12 cellular contexts compared by ENCODE assay signal in the genomic region with DNA sequence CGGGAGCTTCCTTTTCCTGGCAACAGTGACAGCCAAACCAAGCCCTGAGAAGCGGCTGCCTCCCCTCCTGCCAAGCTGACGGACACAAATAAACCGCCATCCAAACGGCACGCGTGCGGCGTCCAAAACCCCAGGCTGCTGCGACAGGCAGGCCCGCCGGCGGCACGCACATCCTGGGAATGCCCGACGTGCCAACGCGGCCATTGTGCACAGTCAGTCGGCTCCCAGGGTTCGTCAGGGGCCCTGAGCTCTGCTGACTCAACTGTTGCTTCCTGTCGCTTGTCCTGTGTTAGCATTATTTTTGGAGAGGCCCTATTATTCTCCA. TPM values are rescaled to one million over a fixed set of nuclear protein-coding genes. Genes with fewer than 3 reads are reported as not detected.
DNase-seq lines count a peak whose midpoint lies in the region; ATAC-seq and TF ChIP-seq lines count a peak whose summit lies in the region.
"Had no signal": no experiment of that assay in that cellular context is flagged by ENCODE, and none has a peak within 500 bp of the region (broad histone marks: within the 10 kb centered on the region; RNA-seq: fewer than 3 reads in every experiment).

No MANE protein-coding gene starts in this region.

- H3K9me3 ChIP-seq in HUES64 (ENCODE audit: insufficient read depth, low read depth, low read length) (no peaks in the 10 kb centered on the region), mammary epithelial cell (replicated peaks; ENCODE audit: insufficient read depth, low read length) (no peaks in the 10 kb centered on the region), right atrium auricular region (no peaks in the 10 kb centered on the region), gastrocnemius medialis (no peaks in the 10 kb centered on the region)
- H3K9me3 ChIP-seq: BLaER1 treated with 17β-estradiol and CSF1 and Interleukin-3, amounts not matched to agents 10 nM and 100 nM had no signal

- peak overlapping the region; percentile 83 for H3K4me2 ChIP-seq in mammary epithelial cell (ENCODE audit: insufficient read depth, low read depth, low read length)

- no TSS peak for BruUV-seq in mammary epithelial cell (replicated peaks; lab: Mats Ljungman, UMichigan)

- H4K20me1 ChIP-seq in mammary epithelial cell (ENCODE audit: insufficient read depth, low read length) = no peaks in the 10 kb centered on the region

- H3K27me3 ChIP-seq in HUES64 (ENCODE audit: insufficient read depth, low read length) (no peaks in the 10 kb centered on the region), mammary epithelial cell (ENCODE audit: insufficient read depth, low read length) (no peaks in the 10 kb centered on the region), right atrium auricular region (no peaks in the 10 kb centered on the region), gastrocnemius medialis (no peaks in the 10 kb centered on the region)

- dilution Hi-C loops in mammary epithelial cell (cut with HindIII; ENCODE audit: low sequenced_read_pairs) = no loop called here

- H3K27ac ChIP-seq in HUES64 (ENCODE audit: low read depth, low read length) (peak overlapping the region; percentile 19; the same call in 1 of the 2 replicates), mammary epithelial cell (ENCODE audit: insufficient read depth, low read depth, low read length) (peak overlapping the region; percentile 87), right atrium auricular region (peak overlapping the region; percentile 58 to 76), gastrocnemius medialis (peak overlapping the region; percentile 57 to 76 (median 62))
- H3K27ac ChIP-seq: BLaER1 treated with 17β-estradiol and CSF1 and Interleukin-3, amounts not matched to agents 10 nM and 100 nM had no signal

- peak; percentile 73 for DNase-seq in mammary epithelial cell
- peak; percentile 73 for DNase-seq in right atrium auricular region (ENCODE audit: low spot score)
- no peak for DNase-seq in gastrocnemius medialis
- no peak for DNase-seq in kidney glomerular epithelial cell (lab: John Stamatoyannopoulos, UW)
- no peak for DNase-seq in activated CD4-positive, alpha-beta T cell treated with anti-CD3 and anti-CD28 coated beads for 36 hours
- DNase-seq: activated CD4-positive, alpha-beta T cell treated with anti-CD3 and anti-CD28 coated beads, Interleukin-2, amount 50 U/mL, for 1 hour; activated naive CD8-positive, alpha-beta T cell treated with anti-CD3 and anti-CD28 coated beads, Interleukin-2, amount 50 U/mL, for 24 hours; naive thymus-derived CD8-positive, alpha-beta T cell had no signal

- POLR2A ChIA-PET in activated CD4-positive, alpha-beta T cell treated with anti-CD3 and anti-CD28 coated beads for 36 hours (lab: Charles Lee) = no interaction called here

- no peak overlapping the region for H3K4me3 Mint-ChIP-seq in activated CD4-positive, alpha-beta T cell treated with anti-CD3 and anti-CD28 coated beads for 36 hours
- H3K4me3 Mint-ChIP-seq: activated naive CD8-positive, alpha-beta T cell treated with anti-CD3 and anti-CD28 coated beads, Interleukin-2, amount 50 U/mL, for 24 hours; naive thymus-derived CD8-positive, alpha-beta T cell had no signal

- H3K79me2 ChIP-seq in mammary epithelial cell (ENCODE audit: insufficient read depth, low read length) = peaks cover 100% of the 10 kb centered on the region

- in situ Hi-C loops in mammary epithelial cell (cut with MboI; ENCODE audit: low sequenced_read_pairs in 2 of 2) = loop anchor here in 1 of 2 donors (25.0 kb wide), 2 partner anchors 545 to 870 kb away; no protein-coding TSS in a partner anchor
- in situ Hi-C loops in gastrocnemius medialis (cut with MboI; ENCODE audit: low sequenced_read_pairs in 4 of 4) = loop anchor here in 1 of 4 donors (25.0 kb wide), 1 partner anchor 1245 kb away; a partner anchor contains a TSS

- no peak overlapping the region for H2AFZ ChIP-seq in mammary epithelial cell (ENCODE audit: low read depth, low read length)

- no peaks in the 10 kb centered on the region for H3K36me3 Mint-ChIP-seq in activated CD4-positive, alpha-beta T cell treated with anti-CD3 and anti-CD28 coated beads for 36 hours (ENCODE audit: low read depth)
- H3K36me3 Mint-ChIP-seq: naive thymus-derived CD8-positive, alpha-beta T cell had no signal

- H3K27me3 Mint-ChIP-seq in activated CD4-positive, alpha-beta T cell treated with anti-CD3 and anti-CD28 coated beads for 36 hours = peaks cover 40% of the 10 kb centered on the region

- ATAC-seq in gastrocnemius medialis (no peak), GM21423 (IDR thresholded peaks at IDR 0.05; ENCODE audit: unreplicated experiment) (no peak), HG03469 (IDR thresholded peaks at IDR 0.05; ENCODE audit: unreplicated experiment) (no peak)
- no peak for ATAC-seq in activated CD4-positive, alpha-beta T cell treated with anti-CD3 and anti-CD28 coated beads for 36 hours
- ATAC-seq: activated naive CD8-positive, alpha-beta T cell treated with anti-CD3 and anti-CD28 coated beads, Interleukin-2, amount 50 U/mL, for 24 hours; naive thymus-derived CD8-positive, alpha-beta T cell had no signal

- no peak for TF ChIP-seq CTCF in mammary epithelial cell (conservative IDR thresholded peaks at IDR 0.05 in 1 of 2, IDR thresholded peaks at IDR 0.05 in 1 of 2; ENCODE audit: extremely low read depth in 1 of 2, insufficient read depth in 1 of 2, low read depth in 1 of 2, low read length in 2 of 2)
- TF ChIP-seq CTCF in right atrium auricular region (IDR thresholded peaks at IDR 0.05) = no peak
- no peak for TF ChIP-seq CTCF in gastrocnemius medialis (IDR thresholded peaks at IDR 0.05 in 4 of 5, conservative IDR thresholded peaks at IDR 0.05 in 1 of 5)

- H3K27ac Mint-ChIP-seq in activated CD4-positive, alpha-beta T cell treated with anti-CD3 and anti-CD28 coated beads for 36 hours = no peak overlapping the region
- H3K27ac Mint-ChIP-seq: activated naive CD8-positive, alpha-beta T cell treated with anti-CD3 and anti-CD28 coated beads, Interleukin-2, amount 50 U/mL, for 24 hours; naive thymus-derived CD8-positive, alpha-beta T cell had no signal

- H3K36me3 ChIP-seq in HUES64 (ENCODE audit: insufficient read depth, low read length) (peaks cover 54% of the 10 kb centered on the region), mammary epithelial cell (ENCODE audit: insufficient read depth, low read length) (peaks cover 46% of the 10 kb centered on the region), right atrium auricular region (peaks cover 33% of the 10 kb centered on the region), gastrocnemius medialis (peaks cover 0 to 5% of the 10 kb centered on the region in 2 donors)

- H3K9me3 Mint-ChIP-seq in activated CD4-positive, alpha-beta T cell treated with anti-CD3 and anti-CD28 coated beads for 36 hours (ENCODE audit: low read depth) = no peaks in the 10 kb centered on the region
- H3K9me3 Mint-ChIP-seq: activated naive CD8-positive, alpha-beta T cell treated with anti-CD3 and anti-CD28 coated beads, Interleukin-2, amount 50 U/mL, for 24 hours; naive thymus-derived CD8-positive, alpha-beta T cell had no signal

- peaks cover 8% of the 10 kb centered on the region for H3K4me1 Mint-ChIP-seq in activated CD4-positive, alpha-beta T cell treated with anti-CD3 and anti-CD28 coated beads for 36 hours

- H3K4me1 ChIP-seq in HUES64 (ENCODE audit: insufficient read depth, low read length) (peaks cover 86% of the 10 kb centered on the region), mammary epithelial cell (ENCODE audit: insufficient read depth, low read length) (peaks cover 68% of the 10 kb centered on the region), right atrium auricular region (peaks cover 0 to 91% of the 10 kb centered on the region in 2 donors), gastrocnemius medialis (peaks cover 34 to 65% of the 10 kb centered on the region in 2 donors)

- WGBS in HUES64 = 95% methylated on average over 21 of the region's 21 CpGs
- WGBS in mammary epithelial cell (ENCODE audit: low coverage, missing lambda C conversion rate) = under 1% methylated on average over 21 of the region's 21 CpGs

- CTCF ChIA-PET in mammary epithelial cell (lab: Charles Lee; ENCODE audit: low non-redundant PET) = no interaction called here
- CTCF ChIA-PET in activated CD4-positive, alpha-beta T cell treated with anti-CD3 and anti-CD28 coated beads for 36 hours (lab: Charles Lee) = no interaction called here

- intact Hi-C loops in mammary epithelial cell (cut with micrococcal nuclease) = loop anchor here (1.0 kb wide), 1 partner anchor 114 kb away; no protein-coding TSS in a partner anchor
- intact Hi-C loops in gastrocnemius medialis (cut with DNase I; ENCODE audit: low total_unique reads) = no loop called here
- intact Hi-C loops in activated CD4-positive, alpha-beta T cell treated with anti-CD3 and anti-CD28 coated beads for 36 hours (cut with DNase I, micrococcal nuclease) = no loop called here

- H3K4me3 ChIP-seq in HUES64 (ENCODE audit: low read length) = no peak overlapping the region
- H3K4me3 ChIP-seq in mammary epithelial cell (replicated peaks in 1 of 3; ENCODE audit: insufficient read depth in 1 of 3, low read depth in 2 of 3, low read length in 3 of 3) = peak overlapping the region in 2 of 3 experiments; percentile 12 to 18
- H3K4me3 ChIP-seq in right atrium auricular region = peak overlapping the region in 1 of 2 donors; percentile 33
- H3K4me3 ChIP-seq in gastrocnemius medialis = peak overlapping the region; percentile 12 to 51 (median 24)
- H3K4me3 ChIP-seq: BLaER1 treated with 17β-estradiol and CSF1 and Interleukin-3, amounts not matched to agents 10 nM and 100 nM had no signal

- H3K9ac ChIP-seq in HUES64 (ENCODE audit: low read depth, low read length) (no peak overlapping the region), mammary epithelial cell (ENCODE audit: insufficient read depth, low read length) (peak overlapping the region; percentile 72)
- H3K9ac ChIP-seq: BLaER1 treated with 17β-estradiol and CSF1 and Interleukin-3, amounts not matched to agents 10 nM and 100 nM had no signal

- TF ChIP-seq POLR2A in gastrocnemius medialis (IDR thresholded peaks at IDR 0.05) = no peak

RNA-seq across cellular contexts. Expression of a gene that starts 6.8 kb away (rescaled TPM):
- 21.8 TPM for polyA plus RNA-seq in HUES64 (2013, experiment 1 of 2)
- polyA plus RNA-seq in HUES64 (2013, experiment 2 of 2) = 23.0 TPM
- total RNA-seq in mammary epithelial cell (100 to 1,000 TPM; 244 to 283 TPM), right atrium auricular region (10 to 100 TPM; 30.9 to 32.8 TPM), gastrocnemius medialis (10 to 100 TPM; 10.3 to 19.6 (median 13.2) TPM)
- 54.7 TPM for polyA plus RNA-seq in mammary epithelial cell
- 300 TPM for polyA minus RNA-seq in mammary epithelial cell
- under 1 TPM; 0.30 to 0.44 TPM for total RNA-seq in activated CD4-positive, alpha-beta T cell treated with anti-CD3 and anti-CD28 coated beads for 36 hours

Comparison
In these comparisons a context has a peak if more than half of its experiments do, and no peak if none do; other contexts are left out.
1. H3K27ac ChIP-seq: peak in every context shown above with its lines; median percentile 87 in mammary epithelial cell; 67 in right atrium auricular region; 62 in gastrocnemius medialis; 19 in HUES64.
2. DNase-seq: peak in mammary epithelial cell (single experiment) and right atrium auricular region (single experiment); none in gastrocnemius medialis (0 of 2), kidney glomerular epithelial cell (single experiment) and activated CD4-positive, alpha-beta T cell treated with anti-CD3 and anti-CD28 coated beads for 36 hours (single experiment).
3. RNA of a gene that starts 6.8 kb away (total RNA-seq): 244 to 283 TPM in mammary epithelial cell, 30.9 to 32.8 TPM in right atrium auricular region and 10.3 to 19.6 TPM in gastrocnemius medialis; 0.30 to 0.44 TPM in activated CD4-positive, alpha-beta T cell treated with anti-CD3 and anti-CD28 coated beads for 36 hours; every median in the first group is over 4 times any median in the second.